ENCODE assay signal across 10 cellular contexts in the genomic region with DNA sequence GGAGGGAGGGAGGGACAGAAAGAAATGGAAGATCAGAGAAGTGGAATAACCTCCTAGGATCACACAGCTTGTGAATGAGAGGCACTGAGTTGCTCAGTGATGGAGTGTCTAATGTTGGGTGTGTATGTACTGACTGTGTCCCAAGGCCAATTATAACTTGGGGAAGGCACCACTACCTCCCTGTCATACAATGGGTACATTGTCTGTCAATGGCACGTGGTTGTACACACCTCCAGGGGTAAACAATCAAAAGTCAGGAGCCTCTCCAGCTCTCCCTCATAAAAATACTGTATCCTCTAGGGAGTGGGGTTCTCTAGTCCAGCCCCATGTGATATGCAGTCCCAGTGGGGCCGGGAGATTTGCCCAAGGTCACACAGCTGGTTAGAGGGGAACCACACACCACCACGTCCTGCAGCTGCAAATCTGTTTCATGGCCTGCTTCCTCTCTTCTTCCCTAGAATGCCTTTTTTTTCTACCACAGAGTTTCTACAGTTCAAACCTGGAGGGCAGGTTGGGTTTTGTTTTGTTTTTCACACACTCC.
DNase-seq lines count a peak whose midpoint lies in the region; ATAC-seq, FAIRE-seq and TF ChIP-seq lines count a peak whose summit lies in the region.
"Had no signal": no experiment of that assay in that cellular context is flagged by ENCODE, and none has a peak within 500 bp of the region (broad histone marks: within the 10 kb centered on the region; RNA-seq: fewer than 3 reads in every experiment).

No MANE protein-coding gene starts in this region.

- intact Hi-C loops in breast epithelium (cut with DNase I; ENCODE audit: low total_unique reads) (no loop called here), MCF 10A (cut with micrococcal nuclease) (no loop called here)

- H3K9me3 Mint-ChIP-seq in MCF 10A (ENCODE audit: unreplicated experiment), result no peaks in the 10 kb centered on the region
- peaks cover 4% of the 10 kb centered on the region for H3K9me3 Mint-ChIP-seq in nephron progenitor cell
- H3K9me3 Mint-ChIP-seq: CD4-positive, CD25-positive, alpha-beta regulatory T cell had no signal

- no peaks in the 10 kb centered on the region for H3K27me3 ChIP-seq in breast epithelium
- H3K27me3 ChIP-seq: heart right ventricle had no signal

- H3K27ac Mint-ChIP-seq in MCF 10A (ENCODE audit: low read depth, unreplicated experiment) (no peak overlapping the region), T-helper 17 cell (no peak overlapping the region), nephron progenitor cell (no peak overlapping the region)
- H3K27ac Mint-ChIP-seq: CD4-positive, CD25-positive, alpha-beta regulatory T cell had no signal

- peak; percentile 61 for ATAC-seq in HG03103 (IDR thresholded peaks at IDR 0.05; ENCODE audit: low read depth, unreplicated experiment)
- peak; percentile 70 for ATAC-seq in T-helper 17 cell

- TF ChIP-seq CTCF in breast epithelium (IDR thresholded peaks at IDR 0.05) (no peak), MCF 10A (IDR thresholded peaks at IDR 0.05; ENCODE audit: unreplicated experiment) (no peak), nephron progenitor cell (IDR thresholded peaks at IDR 0.05) (no peak)

- H3K36me3 Mint-ChIP-seq in MCF 10A (ENCODE audit: insufficient read depth, unreplicated experiment) (no peaks in the 10 kb centered on the region), T-helper 17 cell (ENCODE audit: low read depth) (no peaks in the 10 kb centered on the region), nephron progenitor cell (ENCODE audit: low read depth) (no peaks in the 10 kb centered on the region)
- H3K36me3 Mint-ChIP-seq: CD4-positive, CD25-positive, alpha-beta regulatory T cell had no signal

- CTCF ChIA-PET in MCF 10A (lab: Yijun Ruan, JAX), result interaction anchor here (1.1 to 2.3 kb wide), 3 partner anchors 18 to 176 kb away, joined by 3 to 8 read pairs (median 6); no protein-coding TSS in a partner anchor

- POLR2A ChIA-PET in MCF 10A (lab: Yijun Ruan, JAX), result interaction anchor here (0.5 to 2.0 kb wide), 3 partner anchors 18 to 241 kb away, joined by 3 to 8 read pairs (median 5); no protein-coding TSS in a partner anchor

- no peak overlapping the region for H3K4me3 ChIP-seq in breast epithelium
- H3K4me3 ChIP-seq: heart right ventricle had no signal

- H3K9me3 ChIP-seq in breast epithelium (no peaks in the 10 kb centered on the region), T-helper 17 cell (ENCODE audit: control insufficient read depth, low read length, poor library complexity, severe bottlenecking) (no peaks in the 10 kb centered on the region)
- H3K9me3 ChIP-seq: heart right ventricle had no signal

- H3K36me3 ChIP-seq in breast epithelium, result no peaks in the 10 kb centered on the region
- H3K36me3 ChIP-seq: heart right ventricle had no signal

- TF ChIP-seq POLR2A in breast epithelium (IDR thresholded peaks at IDR 0.05), result no peak

- FAIRE-seq in urothelium cell line (lab: Jason Lieb, UNC), result no peak

- H3K4me3 Mint-ChIP-seq in MCF 10A (ENCODE audit: unreplicated experiment), result no peak overlapping the region
- H3K4me3 Mint-ChIP-seq in T-helper 17 cell, result no peak overlapping the region
- no peak overlapping the region for H3K4me3 Mint-ChIP-seq in nephron progenitor cell
- H3K4me3 Mint-ChIP-seq: CD4-positive, CD25-positive, alpha-beta regulatory T cell had no signal

- DNase-seq in breast epithelium (ENCODE audit: low spot score in 2 of 2), result no peak
- DNase-seq in MCF 10A (ENCODE audit: unreplicated experiment), result no peak
- no peak for DNase-seq in T-helper 17 cell
- peak; percentile 53 for DNase-seq in urothelium cell line (ENCODE audit: low spot score)
- no peak for DNase-seq in nephron progenitor cell
- DNase-seq in SHP77 (lab: John Stamatoyannopoulos, UW), result no peak
- DNase-seq in nucleus accumbens (lab: John Stamatoyannopoulos, UW), result no peak
- DNase-seq: CD4-positive, CD25-positive, alpha-beta regulatory T cell; heart right ventricle had no signal

- BruUV-seq in MCF 10A (replicated peaks; lab: Mats Ljungman, UMichigan), result no TSS peak

- H3K27me3 Mint-ChIP-seq in MCF 10A (ENCODE audit: insufficient read depth, unreplicated experiment), result no peaks in the 10 kb centered on the region
- H3K27me3 Mint-ChIP-seq in T-helper 17 cell, result peaks cover 16% of the 10 kb centered on the region
- peaks cover 3% of the 10 kb centered on the region for H3K27me3 Mint-ChIP-seq in nephron progenitor cell (ENCODE audit: low read depth, poor library complexity)

- H3K4me1 Mint-ChIP-seq in MCF 10A (ENCODE audit: insufficient read depth, unreplicated experiment) (peaks cover 7% of the 10 kb centered on the region), T-helper 17 cell (peaks cover 33% of the 10 kb centered on the region), nephron progenitor cell (peaks cover 14% of the 10 kb centered on the region)

- peak overlapping the region; percentile 56 to 79 for H3K27ac ChIP-seq in breast epithelium
- H3K27ac ChIP-seq: heart right ventricle had no signal

- peaks cover 0 to 7% of the 10 kb centered on the region in 2 donors for H3K4me1 ChIP-seq in breast epithelium
